Comparison of ENCODE assay signal across 21 cellular contexts in the genomic region with DNA sequence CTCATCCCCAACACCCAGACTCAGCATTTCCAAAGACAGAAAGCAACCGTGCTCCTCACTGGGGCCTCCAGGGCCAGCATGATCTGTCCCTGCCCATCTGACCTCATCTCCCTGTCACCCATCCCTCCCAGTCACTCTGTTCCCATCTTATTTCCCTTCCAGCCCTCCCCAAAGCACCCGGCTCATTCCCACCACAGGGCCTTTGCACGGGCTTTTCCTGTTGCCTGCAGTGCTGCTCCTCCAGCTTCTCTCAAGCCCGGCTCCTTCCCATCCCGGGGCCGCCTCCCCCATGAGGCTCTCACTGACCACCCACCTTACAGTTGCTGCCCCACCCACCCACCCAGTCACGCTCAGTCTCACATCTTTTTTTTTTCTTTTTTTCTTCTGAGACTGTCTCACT. TPM values are rescaled to one million over a fixed set of nuclear protein-coding genes. Genes with fewer than 3 reads are reported as not detected.
DNase-seq lines count a peak whose midpoint lies in the region; ATAC-seq, FAIRE-seq and TF ChIP-seq lines count a peak whose summit lies in the region.
"Had no signal": no experiment of that assay in that cellular context is flagged by ENCODE, and none has a peak within 500 bp of the region (broad histone marks: within the 10 kb centered on the region; RNA-seq: fewer than 3 reads in every experiment).

No MANE protein-coding gene starts in this region.

- intact Hi-C loops in Right ventricle myocardium superior (cut with DNase I): no loop called here
- intact Hi-C loops in heart right ventricle (cut with DNase I): loop anchor here in 8 of 10 donors (5.0 to 10.0 kb wide), 6 partner anchors 105 to 665 kb away; no protein-coding TSS in a partner anchor
- intact Hi-C loops in kidney (cut with DNase I): loop anchor here (10.0 kb wide), 1 partner anchor 125 kb away; a partner anchor contains a TSS

- H3K4me1 Mint-ChIP-seq in stimulated activated naive B cell treated with anti-CD40 and anti-IgM and Interleukin-4, amounts not matched to agents 10 μg/mL and 1 μg/mL and 100 μg/mL, for 72 hours: peaks cover 10 to 13% of the 10 kb centered on the region in 2 donors

- no peak overlapping the region for H3K9ac ChIP-seq in kidney (ENCODE audit: low read length in 2 of 2)
- H3K9ac ChIP-seq: GM23248 had no signal

- no peaks in the 10 kb centered on the region for H3K9me3 ChIP-seq in heart right ventricle
- no peaks in the 10 kb centered on the region for H3K9me3 ChIP-seq in HEK293 (ENCODE audit: control insufficient read depth, insufficient read depth, low read depth, low read length)
- H3K9me3 ChIP-seq in kidney (ENCODE audit: control insufficient read depth in 1 of 2, low read length in 2 of 2): no peaks in the 10 kb centered on the region
- H3K9me3 ChIP-seq: BE2C, Caco-2 had no signal

- H3K4me1 ChIP-seq in heart right ventricle (peaks cover 0 to 19% (median 5%) of the 10 kb centered on the region in 9 donors), HEK293 (ENCODE audit: control insufficient read depth, insufficient read depth, low read length) (no peaks in the 10 kb centered on the region), kidney (ENCODE audit: control insufficient read depth in 1 of 2, insufficient read depth in 1 of 2, low read depth in 1 of 2, low read length in 2 of 2) (peaks cover 0 to 3% of the 10 kb centered on the region in 2 donors)
- H3K4me1 ChIP-seq: BE2C, Caco-2 had no signal

- CTCF ChIA-PET in HEK293 (lab: Yijun Ruan, JAX): interaction anchor here (1.1 kb wide), 1 partner anchor 135 kb away, joined by 4 read pairs; no protein-coding TSS in a partner anchor

- WGBS in heart right ventricle, 2 donors: 86 to 88% methylated on average over 7 of the region's 7 CpGs

- H3K36me3 ChIP-seq in heart right ventricle: no peaks in the 10 kb centered on the region
- H3K36me3 ChIP-seq in HEK293 (ENCODE audit: control insufficient read depth in 2 of 2, insufficient read depth in 1 of 2, low read length in 2 of 2): no peaks in the 10 kb centered on the region
- H3K36me3 ChIP-seq in kidney (ENCODE audit: control insufficient read depth in 1 of 2, insufficient read depth in 2 of 2, low read length in 2 of 2): no peaks in the 10 kb centered on the region
- H3K36me3 ChIP-seq: BE2C had no signal

- no peak for ATAC-seq in Right ventricle myocardium superior (ENCODE audit: poor library complexity)
- no peak for ATAC-seq in heart right ventricle
- no peak for ATAC-seq in stimulated activated naive B cell treated with anti-CD40 and anti-IgM and Interleukin-4, amounts not matched to agents 10 μg/mL and 1 μg/mL and 100 μg/mL, for 72 hours (replicated peaks)
- ATAC-seq: HCT116 had no signal

- peak overlapping the region; percentile 84 for H3K27ac Mint-ChIP-seq in stimulated activated naive B cell treated with anti-CD40 and anti-IgM and Interleukin-4, amounts not matched to agents 10 μg/mL and 1 μg/mL and 100 μg/mL, for 72 hours
- H3K27ac Mint-ChIP-seq: CD4-positive, alpha-beta T cell had no signal

- POLR2A ChIA-PET in HEK293 (lab: Yijun Ruan, JAX): no interaction called here

- H3K27ac ChIP-seq in heart right ventricle: no peak overlapping the region
- H3K27ac ChIP-seq in HEK293 (ENCODE audit: extremely low read depth, low read depth, low read length): no peak overlapping the region
- H3K27ac ChIP-seq in kidney (ENCODE audit: low read depth in 2 of 2, low read length in 2 of 2): no peak overlapping the region
- H3K27ac ChIP-seq: GM23248 had no signal

- H3K9me3 Mint-ChIP-seq in stimulated activated naive B cell treated with anti-CD40 and anti-IgM and Interleukin-4, amounts not matched to agents 10 μg/mL and 1 μg/mL and 100 μg/mL, for 72 hours: no peaks in the 10 kb centered on the region
- H3K9me3 Mint-ChIP-seq: CD4-positive, alpha-beta T cell had no signal

- no peak for FAIRE-seq in kidney (lab: Jason Lieb, UNC)
- FAIRE-seq: A204.1, G401.6, RCC 7860 had no signal

- no peaks in the 10 kb centered on the region for H3K27me3 ChIP-seq in heart right ventricle
- H3K27me3 ChIP-seq: BE2C had no signal

- peaks cover 0 to 4% of the 10 kb centered on the region in 2 donors for H3K27me3 Mint-ChIP-seq in stimulated activated naive B cell treated with anti-CD40 and anti-IgM and Interleukin-4, amounts not matched to agents 10 μg/mL and 1 μg/mL and 100 μg/mL, for 72 hours
- H3K27me3 Mint-ChIP-seq: CD4-positive, alpha-beta T cell had no signal

- TF ChIP-seq CTCF in heart right ventricle (IDR thresholded peaks at IDR 0.05) (no peak), HEK293 (tag by site-specific recombination; IDR thresholded peaks at IDR 0.05) (no peak), kidney (IDR thresholded peaks at IDR 0.05; ENCODE audit: borderline replicate concordance, extremely low read depth, insufficient read depth) (no peak), GM20000 (IDR thresholded peaks at IDR 0.05; ENCODE audit: extremely low read depth, missing control alignments) (no peak)

- peak; percentile 3 for DNase-seq in Right ventricle myocardium superior
- DNase-seq in heart right ventricle: no peak
- peak; percentile 61 for DNase-seq in kidney
- DNase-seq in stimulated activated naive B cell treated with anti-CD40 and anti-IgM and Interleukin-4, amounts not matched to agents 10 μg/mL and 1 μg/mL and 100 μg/mL, for 72 hours: no peak
- DNase-seq in NCI-H748 treated with DMSO at 0.1 percent for 48 hours (lab: John Stamatoyannopoulos, UW): no peak
- no peak for DNase-seq in GM20000 (ENCODE audit: low spot score)
- DNase-seq: BE2C; Caco-2; CD4-positive, alpha-beta T cell; GM23248; NCI-H1105; NCI-H1694; NCI-H2107; NCI-H510A; NCI-H774; SHP77 treated with DMSO at 0.1 percent for 48 hours had no signal

- no peak overlapping the region for H3K4me3 ChIP-seq in heart right ventricle
- H3K4me3 ChIP-seq in HEK293 (ENCODE audit: low read depth, low read length): no peak overlapping the region
- H3K4me3 ChIP-seq in kidney (ENCODE audit: low read length in 2 of 2): no peak overlapping the region
- H3K4me3 ChIP-seq: GM23248 had no signal

- no peak overlapping the region for H3K4me3 Mint-ChIP-seq in stimulated activated naive B cell treated with anti-CD40 and anti-IgM and Interleukin-4, amounts not matched to agents 10 μg/mL and 1 μg/mL and 100 μg/mL, for 72 hours
- H3K4me3 Mint-ChIP-seq: CD4-positive, alpha-beta T cell had no signal

- peaks cover 0 to 1% of the 10 kb centered on the region in 2 donors for H3K36me3 Mint-ChIP-seq in stimulated activated naive B cell treated with anti-CD40 and anti-IgM and Interleukin-4, amounts not matched to agents 10 μg/mL and 1 μg/mL and 100 μg/mL, for 72 hours

TF ChIP-seq in HEK293, 187 proteins besides CTCF, POLR2A, EP300 and RAD21:
- no peak for TF ChIP-seq ZXDB (tag by site-specific recombination; IDR thresholded peaks at IDR 0.05)
- peak; percentile 97 for TF ChIP-seq ZNF623 (tag by site-specific recombination; IDR thresholded peaks at IDR 0.05)
- no peak for TF ChIP-seq ZNF510 (tag by site-specific recombination; IDR thresholded peaks at IDR 0.05; ENCODE audit: insufficient replicate concordance)

RNA-seq across cellular contexts. Expression of gene RMI2, which starts 54.8 kb away (rescaled TPM):
- 0.48 TPM for total RNA-seq in Right ventricle myocardium superior
- total RNA-seq in heart right ventricle: 1 to 10 TPM in 7 of 10 donors, under 1 TPM in 3; 0.22 to 3.8 (median 1.5) TPM
- polyA plus RNA-seq in heart right ventricle: under 1 TPM; 0.22 to 0.78 TPM
- 4.6 TPM for total RNA-seq in kidney
- 5.2 TPM for polyA plus RNA-seq in kidney (ENCODE audit: insufficient read depth, low read depth, low replicate concordance)

Comparison
In these comparisons a context has a peak if more than half of its experiments do, and no peak if none do; other contexts are left out.
1. DNase-seq: peak in Right ventricle myocardium superior (single experiment) and kidney (single experiment); none in heart right ventricle (0 of 2), stimulated activated naive B cell treated with anti-CD40 and anti-IgM and Interleukin-4, amounts not matched to agents 10 μg/mL and 1 μg/mL and 100 μg/mL, for 72 hours (single experiment), NCI-H748 treated with DMSO at 0.1 percent for 48 hours (single experiment) and GM20000 (single experiment).